In genomic region chr18:79497638-79498081, GRCh38 we compare ENCODE assay signal across 11 cellular contexts.
DNase-seq lines count a peak whose midpoint lies in the region; ATAC-seq and TF ChIP-seq lines count a peak whose summit lies in the region.
"Had no signal": no experiment of that assay in that cellular context is flagged by ENCODE, and none has a peak within 500 bp of the region (broad histone marks: within the 10 kb centered on the region; RNA-seq: fewer than 3 reads in every experiment).

No MANE protein-coding gene starts in this region.

- no peaks in the 10 kb centered on the region for H3K4me1 ChIP-seq in H9 (ENCODE audit: insufficient read depth, low read length)

- no peak for TF ChIP-seq CTCF in cardiac fibroblast (IDR thresholded peaks at IDR 0.05; ENCODE audit: low read depth, low read length)
- TF ChIP-seq CTCF in GM13976 (IDR thresholded peaks at IDR 0.05; ENCODE audit: borderline replicate concordance, control extremely low read depth, extremely low read depth, insufficient read depth, missing control alignments): no peak
- TF ChIP-seq CTCF in H9 (conservative IDR thresholded peaks at IDR 0.05): no peak

- H2BK120ac ChIP-seq in H9 (ENCODE audit: low read depth, low read length, poor library complexity, severe bottlenecking): no peak overlapping the region

- H2BK15ac ChIP-seq in H9 (ENCODE audit: low read depth, low read length): no peak overlapping the region

- H3K4ac ChIP-seq in H9 (ENCODE audit: low read depth, low read length): no peak overlapping the region

- H3K56ac ChIP-seq in H9 (ENCODE audit: insufficient read length, low read depth, low read length): no peak overlapping the region

- no peak overlapping the region for H3K27ac ChIP-seq in H9 (ENCODE audit: insufficient read length, low read depth, low read length)
- H3K27ac ChIP-seq: PC-9 had no signal

- H2AK5ac ChIP-seq in H9 (ENCODE audit: insufficient read length, low read length): no peak overlapping the region

- no peaks in the 10 kb centered on the region for H4K20me1 ChIP-seq in H9 (ENCODE audit: control insufficient read depth, insufficient read depth, insufficient read length)

- H3K79me1 ChIP-seq in H9 (ENCODE audit: insufficient read depth, low read depth, low read length, poor library complexity, severe bottlenecking): no peaks in the 10 kb centered on the region

- no peak overlapping the region for H2BK20ac ChIP-seq in H9 (ENCODE audit: low read depth, low read length, poor library complexity, severe bottlenecking)

- in situ Hi-C loops in GM13976 (cut with MboI; ENCODE audit: low sequenced_read_pairs, unreplicated experiment): no loop called here

- H4K91ac ChIP-seq in H9 (ENCODE audit: insufficient read length, low read depth, low read length): no peak overlapping the region

- H2BK5ac ChIP-seq in H9 (ENCODE audit: insufficient read length, low read length): no peak overlapping the region

- no peak overlapping the region for H3K4me3 Mint-ChIP-seq in activated naive CD8-positive, alpha-beta T cell
- no peak overlapping the region for H3K4me3 Mint-ChIP-seq in activated naive CD8-positive, alpha-beta T cell treated with anti-CD3 and anti-CD28 coated beads for 36 hours
- peak overlapping the region; percentile 63 to 68 for H3K4me3 Mint-ChIP-seq in stimulated activated naive B cell treated with anti-CD40 and anti-IgM and Interleukin-4, amounts not matched to agents 10 μg/mL and 1 μg/mL and 100 μg/mL, for 72 hours
- no peak overlapping the region for H3K4me3 Mint-ChIP-seq in H9
- H3K4me3 Mint-ChIP-seq: activated naive CD4-positive, alpha-beta T cell treated with anti-CD3 and anti-CD28 coated beads, Interleukin-2, amount 50 U/mL, for 24 hours had no signal

- H4K8ac ChIP-seq in H9 (replicated peaks; ENCODE audit: insufficient read length, low read depth, low read length): no peak overlapping the region

- H3K27me3 ChIP-seq in H9 (ENCODE audit: insufficient read depth, low read length): no peaks in the 10 kb centered on the region
- H3K27me3 ChIP-seq: stomach had no signal

- H3K23ac ChIP-seq in H9 (ENCODE audit: insufficient read length, low read depth, low read length): no peak overlapping the region

- H2BK12ac ChIP-seq in H9 (ENCODE audit: insufficient read length, low read depth, low read length): no peak overlapping the region

- H3K9ac ChIP-seq in H9 (ENCODE audit: extremely low read depth, insufficient read length, low read length): no peak overlapping the region

- peaks cover 23% of the 10 kb centered on the region for H3K9me3 Mint-ChIP-seq in activated naive CD8-positive, alpha-beta T cell (ENCODE audit: low read depth)
- H3K9me3 Mint-ChIP-seq in activated naive CD8-positive, alpha-beta T cell treated with anti-CD3 and anti-CD28 coated beads for 36 hours: peaks cover 37% of the 10 kb centered on the region
- peaks cover 27 to 32% of the 10 kb centered on the region in 2 donors for H3K9me3 Mint-ChIP-seq in stimulated activated naive B cell treated with anti-CD40 and anti-IgM and Interleukin-4, amounts not matched to agents 10 μg/mL and 1 μg/mL and 100 μg/mL, for 72 hours
- peaks cover 25 to 28% of the 10 kb centered on the region in 2 experiments for H3K9me3 Mint-ChIP-seq in H9

- H3T11ph ChIP-seq in H9 (ENCODE audit: low read length): no peak overlapping the region

- H3K27ac Mint-ChIP-seq in activated naive CD8-positive, alpha-beta T cell: peak overlapping the region; percentile 50
- no peak overlapping the region for H3K27ac Mint-ChIP-seq in activated naive CD8-positive, alpha-beta T cell treated with anti-CD3 and anti-CD28 coated beads for 36 hours
- peak overlapping the region; percentile 90 for H3K27ac Mint-ChIP-seq in stimulated activated naive B cell treated with anti-CD40 and anti-IgM and Interleukin-4, amounts not matched to agents 10 μg/mL and 1 μg/mL and 100 μg/mL, for 72 hours
- no peak overlapping the region for H3K27ac Mint-ChIP-seq in H9
- H3K27ac Mint-ChIP-seq: activated naive CD4-positive, alpha-beta T cell treated with anti-CD3 and anti-CD28 coated beads, Interleukin-2, amount 50 U/mL, for 24 hours had no signal

- DNase-seq in activated naive CD8-positive, alpha-beta T cell treated with anti-CD3 and anti-CD28 coated beads for 36 hours: no peak
- DNase-seq in cardiac fibroblast (ENCODE audit: low read depth in 2 of 2) (peak; percentile 32 to 49), GM13976 (ENCODE audit: low spot score) (no peak), retina (no peak), H9 (no peak)
- peak; percentile 55 for DNase-seq in stimulated activated naive B cell treated with anti-CD40 and anti-IgM and Interleukin-4, amounts not matched to agents 10 μg/mL and 1 μg/mL and 100 μg/mL, for 72 hours
- DNase-seq: PC-9, stomach had no signal

- peaks cover 17% of the 10 kb centered on the region for H3K4me1 Mint-ChIP-seq in activated naive CD8-positive, alpha-beta T cell (ENCODE audit: low read depth)
- H3K4me1 Mint-ChIP-seq in activated naive CD8-positive, alpha-beta T cell treated with anti-CD3 and anti-CD28 coated beads for 36 hours: peaks cover 20% of the 10 kb centered on the region
- peaks cover 28 to 43% of the 10 kb centered on the region in 2 donors for H3K4me1 Mint-ChIP-seq in stimulated activated naive B cell treated with anti-CD40 and anti-IgM and Interleukin-4, amounts not matched to agents 10 μg/mL and 1 μg/mL and 100 μg/mL, for 72 hours
- H3K4me1 Mint-ChIP-seq in H9: no peaks in the 10 kb centered on the region

- no peak overlapping the region for H3K14ac ChIP-seq in H9 (ENCODE audit: insufficient read depth, low read length)

- H3K23me2 ChIP-seq in H9 (ENCODE audit: insufficient read length, low read depth, low read length, poor library complexity, severe bottlenecking): no peaks in the 10 kb centered on the region

- no peak overlapping the region for H4K5ac ChIP-seq in H9 (ENCODE audit: insufficient read length, low read depth, low read length)

- H3K9me3 ChIP-seq in H9 (ENCODE audit: control insufficient read depth, low read depth, low read length): peaks cover 11% of the 10 kb centered on the region

- no peaks in the 10 kb centered on the region for H3K27me3 Mint-ChIP-seq in activated naive CD8-positive, alpha-beta T cell
- H3K27me3 Mint-ChIP-seq in activated naive CD8-positive, alpha-beta T cell treated with anti-CD3 and anti-CD28 coated beads for 36 hours: no peaks in the 10 kb centered on the region
- H3K27me3 Mint-ChIP-seq in stimulated activated naive B cell treated with anti-CD40 and anti-IgM and Interleukin-4, amounts not matched to agents 10 μg/mL and 1 μg/mL and 100 μg/mL, for 72 hours: no peaks in the 10 kb centered on the region
- H3K27me3 Mint-ChIP-seq in H9 (ENCODE audit: low read depth): peaks cover 3% of the 10 kb centered on the region
- H3K27me3 Mint-ChIP-seq: activated naive CD4-positive, alpha-beta T cell treated with anti-CD3 and anti-CD28 coated beads, Interleukin-2, amount 50 U/mL, for 24 hours had no signal

- H3K4me3 ChIP-seq in cardiac fibroblast (replicated peaks in 1 of 2; ENCODE audit: low read depth in 2 of 2, low read length in 2 of 2): no peak overlapping the region
- H3K4me3 ChIP-seq: PC-9, stomach had no signal

- peak; percentile 94 for ATAC-seq in HG02981 (IDR thresholded peaks at IDR 0.05; ENCODE audit: unreplicated experiment)
- ATAC-seq in stimulated activated naive B cell treated with anti-CD40 and anti-IgM and Interleukin-4, amounts not matched to agents 10 μg/mL and 1 μg/mL and 100 μg/mL, for 72 hours (replicated peaks): peak; percentile 93 to 94

- no CpG with 5 or more reads among the region's 4 CpGs for WGBS in H9 (ENCODE audit: extremely low coverage, insufficient read length, low lambda C conversion rate)

- H3K36me3 Mint-ChIP-seq in activated naive CD8-positive, alpha-beta T cell: peaks cover 40% of the 10 kb centered on the region
- H3K36me3 Mint-ChIP-seq in activated naive CD8-positive, alpha-beta T cell treated with anti-CD3 and anti-CD28 coated beads for 36 hours: peaks cover 68% of the 10 kb centered on the region
- peaks cover 61 to 66% of the 10 kb centered on the region in 2 donors for H3K36me3 Mint-ChIP-seq in stimulated activated naive B cell treated with anti-CD40 and anti-IgM and Interleukin-4, amounts not matched to agents 10 μg/mL and 1 μg/mL and 100 μg/mL, for 72 hours
- peaks cover 3 to 9% (median 3%) of the 10 kb centered on the region in 3 experiments; a peak in 3 of 7 replicates for H3K36me3 Mint-ChIP-seq in H9 (ENCODE audit: insufficient read depth in 1 of 3, low read depth in 3 of 3)

- H3K18ac ChIP-seq in H9 (ENCODE audit: insufficient read length, low read depth, low read length): no peak overlapping the region

- no peak overlapping the region for H3K4me2 ChIP-seq in H9 (ENCODE audit: insufficient read depth, insufficient read length, low read length)
- H3K4me2 ChIP-seq: PC-9 had no signal

- no peaks in the 10 kb centered on the region for H3K79me2 ChIP-seq in H9 (ENCODE audit: insufficient read depth, low read length)

- no peak overlapping the region for H2AFZ ChIP-seq in H9 (ENCODE audit: low read length)
- H2AFZ ChIP-seq: PC-9 had no signal

Comparison
In these comparisons a context has a peak if more than half of its experiments do, and no peak if none do; other contexts are left out.
1. H3K27ac Mint-ChIP-seq: peak in activated naive CD8-positive, alpha-beta T cell (single experiment) and stimulated activated naive B cell treated with anti-CD40 and anti-IgM and Interleukin-4, amounts not matched to agents 10 μg/mL and 1 μg/mL and 100 μg/mL, for 72 hours (single experiment); none in activated naive CD8-positive, alpha-beta T cell treated with anti-CD3 and anti-CD28 coated beads for 36 hours (single experiment) and H9 (0 of 3).
2. H3K4me3 Mint-ChIP-seq: peak in stimulated activated naive B cell treated with anti-CD40 and anti-IgM and Interleukin-4, amounts not matched to agents 10 μg/mL and 1 μg/mL and 100 μg/mL, for 72 hours (2 of 2); none in activated naive CD8-positive, alpha-beta T cell (single experiment), activated naive CD8-positive, alpha-beta T cell treated with anti-CD3 and anti-CD28 coated beads for 36 hours (single experiment) and H9 (0 of 2).
3. DNase-seq: peak in cardiac fibroblast (2 of 2) and stimulated activated naive B cell treated with anti-CD40 and anti-IgM and Interleukin-4, amounts not matched to agents 10 μg/mL and 1 μg/mL and 100 μg/mL, for 72 hours (single experiment); none in activated naive CD8-positive, alpha-beta T cell treated with anti-CD3 and anti-CD28 coated beads for 36 hours (single experiment), GM13976 (single experiment), retina (single experiment) and H9 (single experiment).